ENCODE assay signal across 24 cellular contexts in the genomic region with DNA sequence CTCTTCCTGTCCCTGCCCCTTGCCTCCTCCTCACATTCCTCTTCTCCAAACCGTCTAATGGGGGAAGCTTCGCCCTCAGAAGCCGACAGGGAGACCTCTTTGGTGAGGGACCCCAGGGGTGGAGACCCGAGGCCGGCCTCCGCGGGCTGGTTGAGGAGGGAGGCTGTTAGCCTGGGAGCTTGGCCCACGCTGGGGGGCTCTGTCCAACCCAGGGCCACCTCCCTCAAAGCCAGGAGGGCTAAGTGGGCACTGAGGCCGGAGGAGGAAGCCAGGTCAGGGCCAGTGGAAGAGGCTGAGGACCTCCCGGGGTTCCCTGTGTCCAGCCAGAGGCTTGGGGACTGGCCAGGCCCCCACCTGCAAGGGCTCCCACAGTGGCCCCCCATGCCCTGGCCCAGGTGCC. TPM values are rescaled to one million over a fixed set of nuclear protein-coding genes. Genes with fewer than 3 reads are reported as not detected.
DNase-seq lines count a peak whose midpoint lies in the region; ATAC-seq and TF ChIP-seq lines count a peak whose summit lies in the region.
"Had no signal": no experiment of that assay in that cellular context is flagged by ENCODE, and none has a peak within 500 bp of the region (broad histone marks: within the 10 kb centered on the region; RNA-seq: fewer than 3 reads in every experiment).

No MANE protein-coding gene starts in this region.

- no peaks in the 10 kb centered on the region for H3K36me3 ChIP-seq in BLaER1 treated with 17β-estradiol and CSF1 and Interleukin-3, amounts not matched to agents 10 nM and 100 nM
- H3K36me3 ChIP-seq: BE2C had no signal

- peaks cover 0 to 44% (median 0%) of the 10 kb centered on the region in 11 experiments; a peak in 7 of 22 replicates for H4K20me1 ChIP-seq in BLaER1 treated with 17β-estradiol and CSF1 and Interleukin-3, amounts not matched to agents 10 nM and 100 nM

- H3K4me3 ChIP-seq in BLaER1 treated with 17β-estradiol and CSF1 and Interleukin-3, amounts not matched to agents 10 nM and 100 nM, result peak overlapping the region in 2 of 10 experiments; percentile 1 to 45; a peak in 4 of 20 replicates
- no peak overlapping the region for H3K4me3 ChIP-seq in dorsolateral prefrontal cortex
- H3K4me3 ChIP-seq: GM12878 had no signal

- peak overlapping the region in 8 of 11 experiments; percentile 3 to 87 (median 80); a peak in 15 of 22 replicates for H3K9ac ChIP-seq in BLaER1 treated with 17β-estradiol and CSF1 and Interleukin-3, amounts not matched to agents 10 nM and 100 nM

- no peaks in the 10 kb centered on the region for H3K9me3 ChIP-seq in BLaER1 treated with 17β-estradiol and CSF1 and Interleukin-3, amounts not matched to agents 10 nM and 100 nM (replicated peaks in 1 of 11)
- H3K9me3 ChIP-seq: BE2C had no signal

- intact Hi-C loops in dorsolateral prefrontal cortex (cut with DNase I), result no loop called here

- peaks cover 57 to 100% (median 97%) of the 10 kb centered on the region in 10 experiments for H3K4me1 ChIP-seq in BLaER1 treated with 17β-estradiol and CSF1 and Interleukin-3, amounts not matched to agents 10 nM and 100 nM
- H3K4me1 ChIP-seq: BE2C had no signal

- peak overlapping the region in 8 of 11 experiments; percentile 82 to 97 (median 91); a peak in 15 of 22 replicates for H3K27ac ChIP-seq in BLaER1 treated with 17β-estradiol and CSF1 and Interleukin-3, amounts not matched to agents 10 nM and 100 nM
- H3K27ac ChIP-seq in dorsolateral prefrontal cortex, result peak overlapping the region in 33 of 59 donors; percentile 7 to 95 (median 80)

- DNase-seq in dorsolateral prefrontal cortex (no peak), SIG-M5 (lab: John Stamatoyannopoulos, UW) (no peak)
- no peak for DNase-seq in stimulated activated naive CD8-positive, alpha-beta T cell treated with anti-CD3 and anti-CD28 coated beads, Interleukin-15, Interleukin-2, amounts not matched to agents 100 U/mL and 50 U/mL, for 24 hours
- DNase-seq: 8988T; ACHN; BE2C; C1 segment of cervical spinal cord; CD4-positive, alpha-beta memory T cell; CD4-positive, CD25-positive, alpha-beta regulatory T cell; CD8-positive, alpha-beta memory T cell; COR-L47; DMS 273 treated with DMSO at 0.1 percent for 48 hours; DMS153; DMS53; DMS79; DND-41; EL; GDM1 had no signal

- peaks cover 36 to 73% (median 39%) of the 10 kb centered on the region in 11 experiments for H3K27me3 ChIP-seq in BLaER1 treated with 17β-estradiol and CSF1 and Interleukin-3, amounts not matched to agents 10 nM and 100 nM
- peaks cover 0 to 55% (median 20%) of the 10 kb centered on the region in 45 donors for H3K27me3 ChIP-seq in dorsolateral prefrontal cortex

- H3K4me2 ChIP-seq in BLaER1 treated with 17β-estradiol and CSF1 and Interleukin-3, amounts not matched to agents 10 nM and 100 nM, result peak overlapping the region; percentile 83 to 100 (median 97)

- no peak for ATAC-seq in GM19452 (IDR thresholded peaks at IDR 0.05; ENCODE audit: unreplicated experiment)
- no peak for ATAC-seq in stimulated activated naive CD8-positive, alpha-beta T cell treated with anti-CD3 and anti-CD28 coated beads, Interleukin-15, Interleukin-2, amounts not matched to agents 100 U/mL and 50 U/mL, for 24 hours
- ATAC-seq: GM12878 had no signal

- TF ChIP-seq CTCF in dorsolateral prefrontal cortex (IDR thresholded peaks at IDR 0.05 in 54 of 56, conservative IDR thresholded peaks at IDR 0.05 in 2 of 56; ENCODE audit: low read depth in 1 of 56, partially characterized antibody in 56 of 56), result no peak

RNA-seq across cellular contexts. Expression of gene GABRD, which starts 5.3 kb away (rescaled TPM):
- 100 to 1,000 TPM in 62 of 120 experiments, 10 to 100 TPM in 58; 24.7 to 182 (median 102) TPM for total RNA-seq in dorsolateral prefrontal cortex
- total RNA-seq: A673; CD4-positive, alpha-beta memory T cell; CD8-positive, alpha-beta memory T cell; Daoy; GM12878 had no signal

RNA-seq across cellular contexts. Expression of gene CFAP74, which starts 20.9 kb away (rescaled TPM):
- total RNA-seq in dorsolateral prefrontal cortex, result 10 to 100 TPM in 85 of 120 experiments, 1 to 10 TPM in 35; 3.1 to 23.8 (median 12.0) TPM
- total RNA-seq: A673; CD4-positive, alpha-beta memory T cell; CD4-positive, CD25-positive, alpha-beta regulatory T cell; CD8-positive, alpha-beta memory T cell; Daoy; G401; GM12878 had no signal

RNA-seq across cellular contexts. Expression of gene PRKCZ, which starts 25.8 kb away (rescaled TPM):
- 100 to 1,000 TPM; 113 to 225 (median 176) TPM for total RNA-seq in dorsolateral prefrontal cortex
